11 cellular contexts compared by ENCODE assay signal in the genomic region with DNA sequence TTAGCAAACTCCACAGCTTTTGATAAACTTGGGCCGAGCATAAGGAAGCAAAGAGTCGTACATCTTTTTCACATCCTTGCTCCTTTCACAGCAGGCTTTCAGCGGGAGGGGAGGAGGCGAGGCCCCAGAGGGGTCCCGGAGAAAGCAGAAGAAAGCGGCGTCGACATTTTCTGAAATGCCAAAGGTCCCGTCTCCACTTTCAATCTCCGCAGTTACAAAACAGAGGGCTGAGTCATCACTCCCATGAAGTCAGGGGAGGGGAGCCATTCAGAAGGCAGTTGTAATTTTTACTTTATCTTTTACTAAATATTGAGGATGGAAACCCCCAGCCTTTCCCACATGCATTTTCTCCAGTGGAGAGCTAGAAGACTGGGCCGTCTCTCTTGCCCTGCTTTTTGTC.
DNase-seq lines count a peak whose midpoint lies in the region; ATAC-seq and TF ChIP-seq lines count a peak whose summit lies in the region.
"Had no signal": no experiment of that assay in that cellular context is flagged by ENCODE, and none has a peak within 500 bp of the region (broad histone marks: within the 10 kb centered on the region; RNA-seq: fewer than 3 reads in every experiment).

No MANE protein-coding gene starts in this region.

- H3K9ac ChIP-seq in endodermal cell (ENCODE audit: extremely low read depth, low read length, poor library complexity, severe bottlenecking) (no peak overlapping the region), mesendoderm (ENCODE audit: low read length) (no peak overlapping the region)

- CTCF ChIA-PET in activated CD8-positive, alpha-beta T cell treated with anti-CD3 and anti-CD28 coated beads, Interleukin-2, amount 10 ng/mL, durations not matched to agents 7 days and 5 days (lab: Charles Lee), result no interaction called here

- TF ChIP-seq CTCF in endodermal cell (conservative IDR thresholded peaks at IDR 0.05) (no peak), transverse colon (IDR thresholded peaks at IDR 0.05) (no peak)

- no peak overlapping the region for H3K4ac ChIP-seq in mesendoderm (ENCODE audit: low read depth, low read length)

- H3K56ac ChIP-seq in mesendoderm (ENCODE audit: low read length), result no peak overlapping the region

- POLR2A ChIA-PET in activated CD8-positive, alpha-beta T cell treated with anti-CD3 and anti-CD28 coated beads, Interleukin-2, amount 10 ng/mL, durations not matched to agents 7 days and 5 days (lab: Charles Lee), result no interaction called here

- peaks cover 63% of the 10 kb centered on the region for H3K9me3 Mint-ChIP-seq in endodermal cell
- peaks cover 16% of the 10 kb centered on the region for H3K9me3 Mint-ChIP-seq in activated CD8-positive, alpha-beta T cell treated with anti-CD3 and anti-CD28 coated beads, Interleukin-2, amount 10 ng/mL, durations not matched to agents 7 days and 5 days (ENCODE audit: insufficient read depth)

- no peak overlapping the region for H4K5ac ChIP-seq in mesendoderm (ENCODE audit: low read length)

- TF ChIP-seq EP300 in transverse colon (IDR thresholded peaks at IDR 0.05; ENCODE audit: low read depth), result no peak

- H2BK15ac ChIP-seq in mesendoderm (replicated peaks; ENCODE audit: low read depth), result no peak overlapping the region

- H3K27ac Mint-ChIP-seq in endodermal cell, result no peak overlapping the region
- no peak overlapping the region for H3K27ac Mint-ChIP-seq in activated CD8-positive, alpha-beta T cell treated with anti-CD3 and anti-CD28 coated beads, Interleukin-2, amount 10 ng/mL, durations not matched to agents 7 days and 5 days

- no peak overlapping the region for H3K4me2 ChIP-seq in mesendoderm (ENCODE audit: low read length)

- intact Hi-C loops in transverse colon (cut with DNase I; ENCODE audit: low total_unique reads), result no loop called here

- ATAC-seq in GM19463 (IDR thresholded peaks at IDR 0.05; ENCODE audit: unreplicated experiment), result no peak
- ATAC-seq in activated CD8-positive, alpha-beta T cell treated with anti-CD3 and anti-CD28 coated beads, Interleukin-2, amount 10 ng/mL, durations not matched to agents 7 days and 5 days, result no peak

- no peaks in the 10 kb centered on the region for H3K79me2 ChIP-seq in mesendoderm (ENCODE audit: control insufficient read depth, insufficient read depth, low read length)

- H2BK5ac ChIP-seq in mesendoderm (ENCODE audit: low read length), result no peak overlapping the region

- no peak overlapping the region for H3K18ac ChIP-seq in mesendoderm (ENCODE audit: low read length)

- H3K4me3 ChIP-seq in endodermal cell (ENCODE audit: low read length), result no peak overlapping the region
- no peak overlapping the region for H3K4me3 ChIP-seq in mesendoderm (ENCODE audit: low read length)
- no peak overlapping the region for H3K4me3 ChIP-seq in transverse colon
- H3K4me3 ChIP-seq: MG63 had no signal

- DNase-seq in LHCN-M2 (ENCODE audit: low read depth) (peak; percentile 74), endodermal cell (no peak), mesendoderm (peak; percentile 71), transverse colon (no peak), C1 segment of cervical spinal cord (lab: John Stamatoyannopoulos, UW) (no peak)
- DNase-seq in activated CD8-positive, alpha-beta T cell treated with anti-CD3 and anti-CD28 coated beads, Interleukin-2, amount 10 ng/mL, durations not matched to agents 7 days and 5 days, result no peak
- DNase-seq in activated CD4-positive, CD25-positive, alpha-beta regulatory T cell (lab: John Stamatoyannopoulos, UW), result no peak
- DNase-seq: activated effector memory CD4-positive, alpha-beta T cell treated with anti-CD3 and anti-CD28 coated beads, Interleukin-2, amount 50 U/mL, for 16 hours; kidney; MG63 had no signal

- H3K4me1 ChIP-seq in endodermal cell (ENCODE audit: control insufficient read depth, insufficient read depth, low read length) (no peaks in the 10 kb centered on the region), mesendoderm (ENCODE audit: control insufficient read depth, low read depth, low read length) (peaks cover 2% of the 10 kb centered on the region), transverse colon (peaks cover 0 to 10% (median 0%) of the 10 kb centered on the region in 4 donors)

- WGBS in endodermal cell (ENCODE audit: insufficient coverage in 1 of 2, insufficient read length in 1 of 2), 2 experiments, result 26 to 47% methylated on average over 7 to 11 of the region's 11 CpGs
- no CpG with 5 or more reads among the region's 11 CpGs for WGBS in mesendoderm (ENCODE audit: extremely low coverage, insufficient coverage, low lambda C conversion rate)
- WGBS in transverse colon (ENCODE audit: low coverage in 1 of 2), 2 donors, result 58 to 61% methylated on average over 6 to 11 of the region's 11 CpGs

- no peak overlapping the region for H3K23ac ChIP-seq in mesendoderm (ENCODE audit: low read length)

- in situ Hi-C loops in transverse colon (cut with MboI; ENCODE audit: low pct_ligation_motif_present in 1 of 4, low pct_unique_long_range_greater_than_20kb in 1 of 4, low sequenced_read_pairs in 3 of 4), result no loop called here

- H3K36me3 Mint-ChIP-seq in endodermal cell (ENCODE audit: low read depth), result peaks cover 23% of the 10 kb centered on the region
- no peaks in the 10 kb centered on the region for H3K36me3 Mint-ChIP-seq in activated CD8-positive, alpha-beta T cell treated with anti-CD3 and anti-CD28 coated beads, Interleukin-2, amount 10 ng/mL, durations not matched to agents 7 days and 5 days (ENCODE audit: low read depth)

- H3K4me3 Mint-ChIP-seq in endodermal cell, result no peak overlapping the region
- H3K4me3 Mint-ChIP-seq in activated CD8-positive, alpha-beta T cell treated with anti-CD3 and anti-CD28 coated beads, Interleukin-2, amount 10 ng/mL, durations not matched to agents 7 days and 5 days, result no peak overlapping the region

- peak overlapping the region; percentile 88 for H3K27ac ChIP-seq in endodermal cell (ENCODE audit: low read depth, low read length)
- H3K27ac ChIP-seq in mesendoderm (ENCODE audit: low read depth, low read length), result peak overlapping the region; percentile 40
- peak overlapping the region; percentile 48 to 73 (median 67) for H3K27ac ChIP-seq in transverse colon

- no peak for TF ChIP-seq POLR2A in transverse colon (IDR thresholded peaks at IDR 0.05)

- H3K4me1 Mint-ChIP-seq in endodermal cell, result peaks cover 3% of the 10 kb centered on the region
- no peaks in the 10 kb centered on the region for H3K4me1 Mint-ChIP-seq in activated CD8-positive, alpha-beta T cell treated with anti-CD3 and anti-CD28 coated beads, Interleukin-2, amount 10 ng/mL, durations not matched to agents 7 days and 5 days (ENCODE audit: low read depth)

- H3K27me3 ChIP-seq in endodermal cell (ENCODE audit: control insufficient read depth, insufficient read depth, low read length, poor library complexity, severe bottlenecking) (no peaks in the 10 kb centered on the region), mesendoderm (ENCODE audit: insufficient read depth, low read length, poor library complexity) (no peaks in the 10 kb centered on the region), transverse colon (no peaks in the 10 kb centered on the region)
- H3K27me3 ChIP-seq: MG63 had no signal

- H3K36me3 ChIP-seq in endodermal cell (ENCODE audit: control insufficient read depth, insufficient read depth, low read length) (no peaks in the 10 kb centered on the region), mesendoderm (ENCODE audit: control insufficient read depth, insufficient read depth, low read length) (no peaks in the 10 kb centered on the region), transverse colon (no peaks in the 10 kb centered on the region)
- H3K36me3 ChIP-seq: MG63 had no signal

- H3K27me3 Mint-ChIP-seq in endodermal cell (ENCODE audit: insufficient read depth), result peaks cover 4% of the 10 kb centered on the region
- H3K27me3 Mint-ChIP-seq in activated CD8-positive, alpha-beta T cell treated with anti-CD3 and anti-CD28 coated beads, Interleukin-2, amount 10 ng/mL, durations not matched to agents 7 days and 5 days (ENCODE audit: low read depth), result no peaks in the 10 kb centered on the region

- no peak overlapping the region for H4K8ac ChIP-seq in mesendoderm (ENCODE audit: low read depth, low read length)

- H2AK5ac ChIP-seq in mesendoderm (ENCODE audit: low read length), result no peak overlapping the region

- H2BK120ac ChIP-seq in mesendoderm (ENCODE audit: low read depth, low read length), result no peak overlapping the region

- H3K79me1 ChIP-seq in mesendoderm (ENCODE audit: low read length), result no peaks in the 10 kb centered on the region

- peaks cover 34% of the 10 kb centered on the region for H3K9me3 ChIP-seq in endodermal cell (ENCODE audit: control insufficient read depth, low read length)
- peaks cover 12 to 16% of the 10 kb centered on the region in 2 donors for H3K9me3 ChIP-seq in transverse colon

Comparison
In these comparisons a context has a peak if more than half of its experiments do, and no peak if none do; other contexts are left out.
1. DNase-seq: peak in LHCN-M2 (single experiment) and mesendoderm (single experiment); none in endodermal cell (single experiment), transverse colon (single experiment), C1 segment of cervical spinal cord (0 of 14), activated CD8-positive, alpha-beta T cell treated with anti-CD3 and anti-CD28 coated beads, Interleukin-2, amount 10 ng/mL, durations not matched to agents 7 days and 5 days (single experiment) and activated CD4-positive, CD25-positive, alpha-beta regulatory T cell (0 of 4).
2. Peak in every context shown above with its lines, with median percentiles within 50 percentile points of each other: H3K27ac ChIP-seq.